ENCODE assay signal across 20 cellular contexts in genomic region chr1:208728815-208729214, GRCh38.
"Had no signal": no experiment of that assay in that cellular context is flagged by ENCODE, and none has a peak within 500 bp of the region (broad histone marks: within the 10 kb centered on the region; RNA-seq: fewer than 3 reads in every experiment).

No MANE protein-coding gene starts in this region.

- H3K27me3 ChIP-seq: MG63, SJSA1 had no signal

- H3K9me3 ChIP-seq: MG63, SJSA1 had no signal

- ATAC-seq: HepG2 had no signal

- H3K36me3 ChIP-seq: MG63, SJSA1 had no signal

- H3K27ac ChIP-seq: SJSA1 had no signal

- H3K4me1 ChIP-seq: SJSA1 had no signal

- H3K4me3 ChIP-seq: MG63, SJSA1 had no signal

- DNase-seq: IMR-90, Karpas-422, KG1, MG63, NCI-H1092, NCI-H1105 treated with DMSO at 0.1 percent for 48 hours, NCI-H1417 treated with DMSO at 0.1 percent for 48 hours, NCI-H146, NCI-H1694 treated with DMSO at 0.1 percent for 48 hours, NCI-H1930, NCI-H2081, NCI-H2107, NCI-H2227 treated with DMSO at 0.1 percent for 48 hours, NCI-H526, Right ventricle myocardium superior, RPMI8226, SIG-M5 had no signal

- FAIRE-seq: HepG2, RCC 7860 had no signal
